30 cellular contexts compared by ENCODE assay signal in the genomic region with DNA sequence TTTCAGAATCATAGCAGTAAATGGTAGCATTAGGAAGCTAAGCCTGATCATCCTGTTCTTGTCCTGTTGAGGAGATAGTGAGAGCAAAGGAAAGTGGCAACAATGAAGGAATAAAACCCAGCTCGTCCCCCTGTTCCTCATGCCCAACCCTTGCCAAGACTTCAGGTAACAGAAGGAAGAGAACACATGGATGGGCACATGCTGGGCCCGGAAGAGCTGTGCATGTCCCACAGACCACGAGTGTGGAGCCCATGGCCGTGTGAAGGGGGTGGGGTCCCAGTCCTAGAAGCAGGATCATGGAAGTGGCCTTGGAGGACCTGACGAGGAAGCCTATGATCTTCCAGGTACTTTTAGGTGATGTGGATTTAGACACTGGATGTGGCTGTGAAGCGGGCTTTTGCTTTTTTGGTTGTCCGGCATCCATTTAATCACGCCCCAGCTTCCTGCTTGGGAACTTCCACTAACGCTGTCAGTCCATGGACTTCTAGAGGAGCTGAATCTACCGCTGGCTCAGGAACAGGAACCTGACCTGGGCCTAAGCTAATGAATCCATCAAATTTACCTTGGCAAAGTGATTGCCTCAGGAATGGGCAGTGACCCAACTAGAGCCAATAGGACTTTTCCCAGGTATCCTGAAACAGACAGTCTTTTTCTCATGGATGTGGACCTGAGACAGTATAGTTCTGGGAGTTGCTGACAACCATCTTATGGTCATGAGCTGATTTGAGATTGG.
"Had no signal": no experiment of that assay in that cellular context is flagged by ENCODE, and none has a peak within 500 bp of the region (broad histone marks: within the 10 kb centered on the region; RNA-seq: fewer than 3 reads in every experiment).

No MANE protein-coding gene starts in this region.

- H3K9me3 ChIP-seq: breast epithelium, esophagus squamous epithelium, left lung, vagina had no signal

- H3K9ac ChIP-seq: neural progenitor cell had no signal

- H2AFZ ChIP-seq: neural progenitor cell had no signal

- ATAC-seq: activated CD4-positive, alpha-beta T cell treated with anti-CD3 and anti-CD28 coated beads for 36 hours; activated naive CD8-positive, alpha-beta T cell treated with anti-CD3 and anti-CD28 coated beads, Interleukin-2, amount 50 U/mL, for 24 hours; natural killer cell; sciatic nerve had no signal

- H3K4me1 Mint-ChIP-seq: activated naive CD4-positive, alpha-beta T cell treated with anti-CD3 and anti-CD28 coated beads, Interleukin-2, amount 50 U/mL, for 24 hours had no signal

- H3K36me3 Mint-ChIP-seq: natural killer cell, neural progenitor cell had no signal

- H3K4me3 Mint-ChIP-seq: activated CD4-positive, alpha-beta T cell treated with anti-CD3 and anti-CD28 coated beads for 36 hours; activated naive CD4-positive, alpha-beta T cell treated with anti-CD3 and anti-CD28 coated beads, Interleukin-2, amount 50 U/mL, for 24 hours; activated naive CD8-positive, alpha-beta T cell treated with anti-CD3 and anti-CD28 coated beads, Interleukin-2, amount 50 U/mL, for 24 hours; central memory CD8-positive, alpha-beta T cell; dendritic cell treated with granulocyte-macrophage colony-stimulating factor and Interleukin-4, amounts not matched to agents 40 ng/mL and 50 ng/mL, for 4 days; natural killer cell; neural progenitor cell; stimulated activated naive CD8-positive, alpha-beta T cell treated with anti-CD3 and anti-CD28 coated beads, Interleukin-15, Interleukin-2, amounts not matched to agents 100 ng/mL and 50 ng/mL, for 24 hours; T-helper 2 cell treated with Interferon-gamma antibody and Interleukin-4, amounts not matched to agents 5 μg/mL and 100 μg/mL, for 36 hours; type B pancreatic cell had no signal

- H3K4me3 ChIP-seq: breast epithelium, esophagus squamous epithelium, left lung, lung, neural progenitor cell, skin epidermis, vagina had no signal

- H3K4me1 ChIP-seq: breast epithelium, esophagus squamous epithelium, left lung, vagina had no signal

- H3K27ac ChIP-seq: breast epithelium, esophagus squamous epithelium, left lung, neural progenitor cell, skin epidermis, vagina had no signal

- H3K9me3 Mint-ChIP-seq: activated naive CD4-positive, alpha-beta T cell treated with anti-CD3 and anti-CD28 coated beads, Interleukin-2, amount 50 U/mL, for 24 hours; activated naive CD8-positive, alpha-beta T cell treated with anti-CD3 and anti-CD28 coated beads, Interleukin-2, amount 50 U/mL, for 24 hours; activated T-helper 2 cell treated with anti-CD3 and anti-CD28 coated beads, Interferon-gamma antibody, Interleukin-2, Interleukin-4, amounts not matched to agents 10 μg/mL and 5 μg/mL and 100 μg/mL, durations not matched to agents 14 hours and 24 hours and 36 hours; central memory CD8-positive, alpha-beta T cell; dendritic cell treated with granulocyte-macrophage colony-stimulating factor and Interleukin-4, amounts not matched to agents 40 ng/mL and 50 ng/mL, for 4 days; natural killer cell; stimulated activated naive CD8-positive, alpha-beta T cell treated with anti-CD3 and anti-CD28 coated beads, Interleukin-15, Interleukin-2, amounts not matched to agents 100 ng/mL and 50 ng/mL, for 24 hours; T-helper 2 cell treated with Interferon-gamma antibody and Interleukin-4, amounts not matched to agents 5 μg/mL and 100 μg/mL, for 36 hours had no signal

- DNase-seq: activated CD4-positive, alpha-beta T cell treated with anti-CD3 and anti-CD28 coated beads for 36 hours; activated CD4-positive, alpha-beta T cell treated with anti-CD3 and anti-CD28 coated beads, Interleukin-2, amount 50 U/mL, for 48 hours; activated CD4-positive, CD25-positive, alpha-beta regulatory T cell; activated naive CD8-positive, alpha-beta T cell treated with anti-CD3 and anti-CD28 coated beads, Interleukin-2, amount 50 U/mL, for 24 hours; activated T-cell treated with anti-CD3 and anti-CD28 coated beads, Interleukin-2, amount 50 U/mL, for 48 hours; amygdala; esophagus squamous epithelium; foreskin melanocyte; kidney glomerular epithelial cell; left lung; mesendoderm; natural killer cell; stimulated activated CD4-positive, alpha-beta T cell treated with anti-CD3 and anti-CD28 coated beads, Interleukin-12 subunit alpha, Interleukin-12 subunit beta, amount 100 ng/mL, for 4 hours; stimulated activated CD4-positive, alpha-beta T cell treated with anti-CD3 and anti-CD28 coated beads, Interleukin-4, amount 100 ng/mL, for 1 hour; substantia nigra; T-helper 1 cell had no signal

- H3K27me3 Mint-ChIP-seq: activated naive CD4-positive, alpha-beta T cell treated with anti-CD3 and anti-CD28 coated beads, Interleukin-2, amount 50 U/mL, for 24 hours; progenitor cell of endocrine pancreas had no signal

- H3K36me3 ChIP-seq: breast epithelium, esophagus squamous epithelium, left lung, neural progenitor cell, vagina had no signal

- H3K27me3 ChIP-seq: breast epithelium, esophagus squamous epithelium, left lung, vagina had no signal

- H3K27ac Mint-ChIP-seq: activated CD4-positive, alpha-beta T cell treated with anti-CD3 and anti-CD28 coated beads for 36 hours; activated naive CD4-positive, alpha-beta T cell treated with anti-CD3 and anti-CD28 coated beads, Interleukin-2, amount 50 U/mL, for 24 hours; activated naive CD8-positive, alpha-beta T cell treated with anti-CD3 and anti-CD28 coated beads, Interleukin-2, amount 50 U/mL, for 24 hours; activated T-helper 2 cell treated with anti-CD3 and anti-CD28 coated beads, Interferon-gamma antibody, Interleukin-2, Interleukin-4, amounts not matched to agents 10 μg/mL and 5 μg/mL and 100 μg/mL, durations not matched to agents 14 hours and 24 hours and 36 hours; dendritic cell treated with granulocyte-macrophage colony-stimulating factor and Interleukin-4, amounts not matched to agents 40 ng/mL and 50 ng/mL, for 4 days; natural killer cell; neural progenitor cell; progenitor cell of endocrine pancreas; stimulated activated naive CD8-positive, alpha-beta T cell treated with anti-CD3 and anti-CD28 coated beads, Interleukin-15, Interleukin-2, amounts not matched to agents 100 ng/mL and 50 ng/mL, for 24 hours; T-helper 2 cell treated with Interferon-gamma antibody and Interleukin-4, amounts not matched to agents 5 μg/mL and 100 μg/mL, for 36 hours; type B pancreatic cell had no signal
